1 cellular context compared by ENCODE assay signal in genomic region chr9:112556497-112557085, GRCh38.
TF ChIP-seq lines count a peak whose summit lies in the region.

No MANE protein-coding gene starts in this region.

TF ChIP-seq in K562, 482 proteins besides CTCF, POLR2A, EP300 and RAD21 (continued from another document and continues in another):
- TF ChIP-seq GMEB1 (CRISPR knock-in tag; IDR thresholded peaks at IDR 0.05) (no peak), ZNF668 (CRISPR knock-in tag; IDR thresholded peaks at IDR 0.05) (no peak), ZBTB2 (IDR thresholded peaks at IDR 0.05) (no peak), NR4A1 (CRISPR knock-in tag; IDR thresholded peaks at IDR 0.05) (no peak), NR4A1 (tag; IDR thresholded peaks at IDR 0.05) (no peak), BRF2 (IDR thresholded peaks at IDR 0.05; ENCODE audit: borderline replicate concordance, insufficient read depth, insufficient read length) (no peak), ZNF133 (CRISPR knock-in tag; IDR thresholded peaks at IDR 0.05) (no peak), FOXJ3 (CRISPR knock-in tag; IDR thresholded peaks at IDR 0.05) (no peak), EGR1 (conservative IDR thresholded peaks at IDR 0.05) (no peak), FUS (optimal IDR thresholded peaks at IDR 0.05; ENCODE audit: low read depth, low read length) (no peak), CBFA2T2 (conservative IDR thresholded peaks at IDR 0.05) (0 out of 2 replicates have a peak, but pooled peaks have one; percentile 14), GABPB2 (CRISPR knock-in tag; conservative IDR thresholded peaks at IDR 0.05) (no peak), CBX2 (IDR thresholded peaks at IDR 0.05; ENCODE audit: insufficient read depth, low read length, poor library complexity, severe bottlenecking) (no peak), E4F1 (CRISPR knock-in tag; IDR thresholded peaks at IDR 0.05; ENCODE audit: borderline replicate concordance) (no peak), GTF3C2 (IDR thresholded peaks at IDR 0.05; ENCODE audit: borderline replicate concordance, extremely low read depth, insufficient read length) (no peak), HDAC1 (IDR thresholded peaks at IDR 0.05) (0 out of 4 replicates have a peak, but pooled peaks of 1 of the 2 experiments have one; percentile 18), TSC22D4 (tag; IDR thresholded peaks at IDR 0.05) (no peak), CREM (IDR thresholded peaks at IDR 0.05; ENCODE audit: low read depth) (no peak), ZNF655 (CRISPR knock-in tag; IDR thresholded peaks at IDR 0.05) (no peak), NCOR1 (IDR thresholded peaks at IDR 0.05) (no peak), POLR3G (IDR thresholded peaks at IDR 0.05; ENCODE audit: extremely low read depth, insufficient read length, insufficient replicate concordance) (no peak), ELF1 (tag; IDR thresholded peaks at IDR 0.05) (no peak), BHLHE40 (IDR thresholded peaks at IDR 0.05; ENCODE audit: low read length) (no peak), VEZF1 (CRISPR knock-in tag; IDR thresholded peaks at IDR 0.05) (no peak), HDAC2 (IDR thresholded peaks at IDR 0.05) (no peak), ZBTB49 (CRISPR knock-in tag; IDR thresholded peaks at IDR 0.05; ENCODE audit: borderline replicate concordance) (no peak), ZNF740 (CRISPR knock-in tag; IDR thresholded peaks at IDR 0.05) (no peak), ZNF740 (tag; IDR thresholded peaks at IDR 0.05) (no peak), HINFP (tag; conservative IDR thresholded peaks at IDR 0.05; ENCODE audit: low read depth) (no peak), FIP1L1 (IDR thresholded peaks at IDR 0.05; ENCODE audit: low read depth, low read length, poor library complexity, severe bottlenecking) (no peak), CREB3 (tag; conservative IDR thresholded peaks at IDR 0.05; ENCODE audit: low read depth) (no peak), BCLAF1 (IDR thresholded peaks at IDR 0.05; ENCODE audit: borderline replicate concordance in 1 of 2, control insufficient read depth in 1 of 2, low read depth in 2 of 2, low read length in 1 of 2) (no peak)
